ENCODE assay signal across 10 cellular contexts in genomic region chr5:107470007-107470582, GRCh38.
DNase-seq lines count a peak whose midpoint lies in the region; ATAC-seq, FAIRE-seq and TF ChIP-seq lines count a peak whose summit lies in the region.
"Had no signal": no experiment of that assay in that cellular context is flagged by ENCODE, and none has a peak within 500 bp of the region (broad histone marks: within the 10 kb centered on the region; RNA-seq: fewer than 3 reads in every experiment).

No MANE protein-coding gene starts in this region.

- no peaks in the 10 kb centered on the region for H3K9me3 ChIP-seq in esophagus squamous epithelium

- peak; percentile 81 for FAIRE-seq in RCC 7860 (lab: Jason Lieb, UNC)

- peaks cover 16 to 90% (median 28%) of the 10 kb centered on the region in 3 donors for H3K4me1 ChIP-seq in esophagus squamous epithelium

- H3K27me3 ChIP-seq in esophagus squamous epithelium = no peaks in the 10 kb centered on the region

- TF ChIP-seq CTCF in esophagus squamous epithelium (IDR thresholded peaks at IDR 0.05) = no peak

- peak overlapping the region in 3 of 4 donors; percentile 37 to 80 (median 73) for H3K27ac ChIP-seq in esophagus squamous epithelium

- 23 to 44% methylated on average over 2 of the region's 2 CpGs for WGBS in esophagus squamous epithelium, 2 donors

- H3K36me3 ChIP-seq in esophagus squamous epithelium = no peaks in the 10 kb centered on the region

- DNase-seq in HCEC 1CT = peak; percentile 52
- DNase-seq in RCC 7860 (ENCODE audit: low spot score) = peak; percentile 63
- DNase-seq in esophagus squamous epithelium (lab: John Stamatoyannopoulos, UW) = no peak
- DNase-seq in renal cortical epithelial cell (ENCODE audit: low read depth) = peak; percentile 59
- DNase-seq in C1 segment of cervical spinal cord (lab: John Stamatoyannopoulos, UW) = no peak
- no peak for DNase-seq in activated CD4-positive, alpha-beta T cell treated with anti-CD3 and anti-CD28 coated beads, Interleukin-2, amount 50 U/mL, for 1 hour
- DNase-seq: activated gamma-delta T cell treated with Interleukin-2 at 50 U/mL for 16 hours, left colon, NCI-H510A had no signal

- intact Hi-C loops in esophagus squamous epithelium (cut with DNase I) = no loop called here

- no peak overlapping the region for H3K4me3 ChIP-seq in esophagus squamous epithelium

- no peak for ATAC-seq in GM18870 (IDR thresholded peaks at IDR 0.05; ENCODE audit: unreplicated experiment)
- ATAC-seq: left colon had no signal

- no peak for TF ChIP-seq POLR2A in esophagus squamous epithelium (IDR thresholded peaks at IDR 0.05)

Comparison
In these comparisons a context has a peak if more than half of its experiments do, and no peak if none do; other contexts are left out.
1. DNase-seq: peak in HCEC 1CT (single experiment), RCC 7860 (single experiment) and renal cortical epithelial cell (single experiment); none in esophagus squamous epithelium (single experiment), C1 segment of cervical spinal cord (0 of 14) and activated CD4-positive, alpha-beta T cell treated with anti-CD3 and anti-CD28 coated beads, Interleukin-2, amount 50 U/mL, for 1 hour (single experiment).